13 cellular contexts compared by ENCODE assay signal in the genomic region with DNA sequence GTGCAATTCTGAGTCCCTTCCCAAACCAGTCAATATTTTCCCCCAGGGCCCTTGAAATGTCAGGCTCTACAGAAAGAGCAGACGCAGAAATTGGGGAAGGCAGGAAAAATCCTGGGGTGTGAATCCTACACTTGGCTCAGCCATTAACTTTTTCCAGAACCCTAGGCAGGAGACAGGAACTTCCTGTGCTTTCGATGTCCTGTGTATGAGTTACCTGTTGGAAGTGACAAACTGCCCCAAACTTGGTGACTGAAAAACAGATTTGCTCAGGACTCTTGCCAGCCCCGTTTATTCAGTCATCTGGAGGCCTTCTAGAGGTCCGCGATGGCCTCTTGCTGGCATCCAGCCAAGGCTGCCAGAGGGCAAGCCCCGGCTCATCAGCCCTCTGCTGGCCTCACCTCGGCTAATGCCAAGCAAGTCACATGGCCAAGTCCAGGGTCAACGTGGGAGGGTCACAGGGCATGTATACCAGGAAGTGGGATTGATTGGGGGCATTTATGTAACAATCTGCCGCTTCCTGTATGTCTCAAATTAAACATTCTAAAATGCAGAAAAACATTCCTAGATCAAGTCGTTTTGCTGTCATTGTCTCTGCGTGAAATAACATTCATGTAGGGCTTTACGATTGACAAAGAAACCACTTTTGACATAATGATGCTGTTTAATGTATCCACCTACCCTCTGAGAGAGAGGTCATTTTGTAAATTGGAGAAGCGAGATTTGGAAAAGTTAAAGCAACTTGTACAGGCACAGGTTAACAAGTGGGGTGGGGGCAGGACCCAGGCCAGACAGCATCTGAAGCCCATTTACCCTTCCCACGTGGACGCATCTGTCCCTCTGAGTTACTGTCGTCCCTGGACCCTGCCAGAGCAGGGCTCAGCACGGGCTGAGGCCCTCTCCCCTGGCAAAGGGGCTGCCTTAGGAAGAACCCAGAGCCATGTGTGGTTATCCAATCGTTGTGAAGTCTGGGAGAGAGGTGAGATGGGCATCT.
DNase-seq lines count a peak whose midpoint lies in the region; ATAC-seq and TF ChIP-seq lines count a peak whose summit lies in the region.
"Had no signal": no experiment of that assay in that cellular context is flagged by ENCODE, and none has a peak within 500 bp of the region (broad histone marks: within the 10 kb centered on the region; RNA-seq: fewer than 3 reads in every experiment).

No MANE protein-coding gene starts in this region.

- H3K36me3 ChIP-seq in neural cell (ENCODE audit: insufficient read depth, low read length) = no peaks in the 10 kb centered on the region

- H3K27ac ChIP-seq in neural cell (ENCODE audit: low read length) = no peak overlapping the region
- H3K27ac ChIP-seq: SK-N-MC had no signal

- ATAC-seq in HG03571 (IDR thresholded peaks at IDR 0.05; ENCODE audit: unreplicated experiment) = no peak
- ATAC-seq: activated CD4-positive, alpha-beta T cell treated with anti-CD3 and anti-CD28 coated beads for 36 hours had no signal

- no peak for TF ChIP-seq EP300 in Ishikawa (IDR thresholded peaks at IDR 0.05; ENCODE audit: borderline replicate concordance)
- no peak for TF ChIP-seq EP300 in neural cell (conservative IDR thresholded peaks at IDR 0.05; ENCODE audit: poor library complexity, severe bottlenecking)

- H3K4me3 ChIP-seq in neural cell (ENCODE audit: low read length) = no peak overlapping the region
- H3K4me3 ChIP-seq: SK-N-MC had no signal

- H3K9me2 ChIP-seq in neural cell (ENCODE audit: insufficient read depth, low read length) = no peaks in the 10 kb centered on the region

- no peak overlapping the region for H3K9ac ChIP-seq in neural cell (ENCODE audit: low read length)

- no peak for TF ChIP-seq CTCF in neural cell (IDR thresholded peaks at IDR 0.05; ENCODE audit: poor library complexity, severe bottlenecking)

- no peak overlapping the region for H2AFZ ChIP-seq in neural cell (ENCODE audit: low read depth, low read length)

- no peaks in the 10 kb centered on the region for H4K20me1 ChIP-seq in neural cell (ENCODE audit: insufficient read depth)

- no peak for TF ChIP-seq RAD21 in Ishikawa (IDR thresholded peaks at IDR 0.05; ENCODE audit: low read depth)
- no peak for TF ChIP-seq RAD21 in neural cell (conservative IDR thresholded peaks at IDR 0.05)

- DNase-seq in ELR (ENCODE audit: low read depth) (peak; percentile 30), dermis microvascular lymphatic vessel endothelial cell (ENCODE audit: low read depth in 2 of 2) (peak; percentile 78 to 88), mesenteric fat pad (ENCODE audit: low spot score) (no peak), NCI-H2171 treated with DMSO at 0.1 percent for 48 hours (lab: John Stamatoyannopoulos, UW) (no peak)
- DNase-seq: activated CD4-positive, alpha-beta T cell treated with anti-CD3 and anti-CD28 coated beads for 36 hours; COR-L47; HCEC 1CT; KBM-7; NCI-H446 had no signal

- no peaks in the 10 kb centered on the region for H3K79me2 ChIP-seq in neural cell (replicated peaks; ENCODE audit: insufficient read depth, low read length)

- no peak overlapping the region for H3K4me2 ChIP-seq in neural cell (ENCODE audit: low read length)

- no peaks in the 10 kb centered on the region for H3K27me3 ChIP-seq in neural cell (ENCODE audit: insufficient read depth, low read depth, low read length)

- H3F3A ChIP-seq in neural cell (ENCODE audit: insufficient read depth, low read length, poor library complexity, severe bottlenecking) = no peaks in the 10 kb centered on the region

- no peaks in the 10 kb centered on the region for H3K9me3 ChIP-seq in neural cell (ENCODE audit: low read length)

TF ChIP-seq in Ishikawa, 13 proteins besides CTCF, POLR2A, EP300 and RAD21:
- TF ChIP-seq NFIC (IDR thresholded peaks at IDR 0.05) (peak; percentile 75), REST (IDR thresholded peaks at IDR 0.05; ENCODE audit: low read depth) (no peak), YY1 (IDR thresholded peaks at IDR 0.05; ENCODE audit: low read depth) (no peak), TAF1 (IDR thresholded peaks at IDR 0.05; ENCODE audit: low read depth) (no peak), USF1 (IDR thresholded peaks at IDR 0.05) (peak; percentile 63; the same call in 1 of the 2 replicates), FOXM1 (IDR thresholded peaks at IDR 0.05; ENCODE audit: borderline replicate concordance, low read depth) (no peak)

TF ChIP-seq in neural cell, 6 proteins besides CTCF, POLR2A, EP300 and RAD21:
- TF ChIP-seq EZH2 (IDR thresholded peaks at IDR 0.05; ENCODE audit: borderline replicate concordance, insufficient read depth, low read length, poor library complexity, severe bottlenecking) = no peak
- peak; percentile 29 for TF ChIP-seq MXI1 (conservative IDR thresholded peaks at IDR 0.05; ENCODE audit: poor library complexity, severe bottlenecking)

Comparison
In these comparisons a context has a peak if more than half of its experiments do, and no peak if none do; other contexts are left out.
1. DNase-seq: peak in ELR (single experiment) and dermis microvascular lymphatic vessel endothelial cell (2 of 2); none in mesenteric fat pad (single experiment) and NCI-H2171 treated with DMSO at 0.1 percent for 48 hours (single experiment).